In the genomic region with DNA sequence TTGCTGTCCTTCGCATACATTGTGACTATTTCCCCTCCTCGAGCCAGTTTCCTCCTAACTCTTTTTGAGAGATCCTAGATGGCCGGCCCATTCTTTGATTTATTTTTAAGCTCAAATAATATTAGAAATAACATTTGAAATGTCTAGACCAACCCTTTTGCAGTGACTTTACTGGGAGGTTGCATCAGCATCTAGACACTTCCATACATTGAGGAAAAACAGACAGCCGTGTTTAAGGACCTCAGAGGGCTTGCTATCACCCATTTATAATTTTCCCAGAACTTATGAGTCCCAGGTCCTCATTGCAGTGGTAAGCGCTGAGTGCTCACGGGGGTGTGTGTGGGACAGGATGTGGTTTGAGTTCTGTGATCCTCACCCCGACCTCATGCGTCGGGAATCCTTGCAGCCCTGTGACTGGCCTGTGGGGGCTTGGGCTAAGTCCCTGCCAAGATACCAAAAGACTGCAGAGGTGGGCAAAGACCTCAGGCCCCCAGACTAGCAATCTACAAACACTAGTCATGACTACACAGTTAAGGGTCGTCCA, we compare ENCODE assay signal across 20 cellular contexts. TPM values are rescaled to one million over a fixed set of nuclear protein-coding genes. Genes with fewer than 3 reads are reported as not detected.
A peak's percentile ranks its signal among the peaks of the same experiment; 100 is the strongest.
DNase-seq lines count a peak whose midpoint lies in the region; ATAC-seq, FAIRE-seq and TF ChIP-seq lines count a peak whose summit lies in the region.
"Had no signal": no experiment of that assay in that cellular context is flagged by ENCODE, and none has a peak within 500 bp of the region (broad histone marks: within the 10 kb centered on the region; RNA-seq: fewer than 3 reads in every experiment).

Gene GPX5, plus strand, starts transcription at position 386 of the 544 bp plus-strand sequence. Its CDS starts 133 bp downstream, at position 519.

- TF ChIP-seq POLR2A in H1 (IDR thresholded peaks at IDR 0.05; ENCODE audit: control extremely low read depth in 1 of 2, low read depth in 2 of 2, low read length in 2 of 2) = no peak

- H2BK120ac ChIP-seq in H1 (replicated peaks; ENCODE audit: low read depth, low read length) = no peak within 1 kb of the TSS

- intact Hi-C loops in activated naive CD4-positive, alpha-beta T cell treated with anti-CD3 and anti-CD28 coated beads for 36 hours (cut with micrococcal nuclease) = no loop called here
- intact Hi-C loops in MCF 10A (cut with micrococcal nuclease) = no loop called here

- POLR2A ChIA-PET in H1 (lab: Charles Lee; ENCODE audit: partially characterized antibody) = interaction anchor here (1.3 kb wide), 1 partner anchor 12 kb away, joined by 4 read pairs; no protein-coding TSS in a partner anchor
- POLR2A ChIA-PET in MCF 10A (lab: Yijun Ruan, JAX) = interaction anchor here (1.9 kb wide), 1 partner anchor 12 kb away, joined by 5 read pairs; no protein-coding TSS in a partner anchor

- no peak within 1 kb of the TSS for H3K4ac ChIP-seq in H1 (replicated peaks; ENCODE audit: insufficient read length, low read depth, low read length)

- CTCF ChIA-PET in activated naive CD4-positive, alpha-beta T cell treated with anti-CD3 and anti-CD28 coated beads for 36 hours (lab: Charles Lee) = no interaction called here
- CTCF ChIA-PET in H1 (lab: Charles Lee; ENCODE audit: partially characterized antibody) = interaction anchor here (0.6 to 1.2 kb wide), 2 partner anchors 20 to 159 kb away, joined by 3 read pairs; no protein-coding TSS in a partner anchor
- CTCF ChIA-PET in MCF 10A (lab: Yijun Ruan, JAX) = no interaction called here

- H3K4me3 ChIP-seq in H1 (ENCODE audit: extremely low read depth in 1 of 4, insufficient read depth in 2 of 4, low read depth in 3 of 4, low read length in 4 of 4) (no peak within 1 kb of the TSS), brain microvascular endothelial cell (ENCODE audit: low read depth, low read length) (no peak within 1 kb of the TSS)
- H3K4me3 ChIP-seq: breast epithelium, gastrocnemius medialis, thoracic aorta had no signal

- no peak within 1 kb of the TSS for H2BK15ac ChIP-seq in H1 (ENCODE audit: low read length)

- no peak within 1 kb of the TSS for H4K91ac ChIP-seq in H1 (replicated peaks; ENCODE audit: insufficient read length, low read length)

- H4K20me1 ChIP-seq in H1 (replicated peaks in 1 of 2; ENCODE audit: control insufficient read depth in 1 of 2, insufficient read depth in 2 of 2, low read length in 2 of 2) = no peaks in the 10 kb centered on the region

- H2AFZ ChIP-seq in H1 (ENCODE audit: low read length) = peak within 1 kb of the TSS; percentile 66; the same call in 1 of the 2 replicates
- H2AFZ ChIP-seq: parathyroid adenoma had no signal

- H3K4me2 ChIP-seq in H1 (ENCODE audit: insufficient read depth in 1 of 2, low read depth in 2 of 2, low read length in 2 of 2) = no peak within 1 kb of the TSS

- no peak within 1 kb of the TSS for H3K27ac ChIP-seq in H1 (ENCODE audit: low read depth, low read length)
- no peak within 1 kb of the TSS for H3K27ac ChIP-seq in brain microvascular endothelial cell
- H3K27ac ChIP-seq: breast epithelium, gastrocnemius medialis, parathyroid adenoma, thoracic aorta had no signal

- no peak within 1 kb of the TSS for H3K9ac ChIP-seq in H1 (replicated peaks in 1 of 4; ENCODE audit: extremely low read depth in 1 of 4, low read depth in 3 of 4, low read length in 3 of 4)
- H3K9ac ChIP-seq: parathyroid adenoma had no signal

- no peak within 1 kb of the TSS for H2BK12ac ChIP-seq in H1 (ENCODE audit: low read depth, low read length)

- H3K27ac Mint-ChIP-seq in activated naive CD4-positive, alpha-beta T cell treated with anti-CD3 and anti-CD28 coated beads for 36 hours = no peak within 1 kb of the TSS
- no peak within 1 kb of the TSS for H3K27ac Mint-ChIP-seq in MCF 10A (ENCODE audit: low read depth, unreplicated experiment)
- H3K27ac Mint-ChIP-seq: activated B cell treated with CpG ODN at 0.5 μM for 24 hours; activated T-helper 2 cell treated with anti-CD3 and anti-CD28 coated beads, Interferon-gamma antibody, Interleukin-2, Interleukin-4, amounts not matched to agents 10 μg/mL and 5 μg/mL and 100 μg/mL, durations not matched to agents 14 hours and 24 hours and 36 hours had no signal

- no peak within 1 kb of the TSS for H4K5ac ChIP-seq in H1 (ENCODE audit: insufficient read length, low read depth, low read length)

- H2AK5ac ChIP-seq in H1 (ENCODE audit: low read depth, low read length) = no peak within 1 kb of the TSS

- H3K56ac ChIP-seq in H1 (replicated peaks; ENCODE audit: insufficient read length, low read depth, low read length) = no peak within 1 kb of the TSS

- H3K23ac ChIP-seq in H1 (ENCODE audit: insufficient read length) = no peak within 1 kb of the TSS

- no peaks in the 10 kb centered on the region for H3K79me1 ChIP-seq in H1 (ENCODE audit: low read depth, low read length)

- H3K14ac ChIP-seq in H1 (ENCODE audit: insufficient read length) = no peak within 1 kb of the TSS

- H3K36me3 ChIP-seq in H1 (ENCODE audit: control insufficient read depth in 2 of 4, insufficient read depth in 4 of 4, low read length in 3 of 4) (no peaks in the 10 kb centered on the region), brain microvascular endothelial cell (replicated peaks) (no peaks in the 10 kb centered on the region)
- H3K36me3 ChIP-seq: breast epithelium, gastrocnemius medialis, thoracic aorta had no signal

- peaks cover 20% of the 10 kb centered on the region for H3K27me3 Mint-ChIP-seq in activated naive CD4-positive, alpha-beta T cell treated with anti-CD3 and anti-CD28 coated beads for 36 hours (ENCODE audit: low read depth)
- H3K27me3 Mint-ChIP-seq in MCF 10A (ENCODE audit: insufficient read depth, unreplicated experiment) = peaks cover 71% of the 10 kb centered on the region

- in situ Hi-C loops in brain microvascular endothelial cell (cut with HindIII; ENCODE audit: low pct_ligation_motif_present, low sequenced_read_pairs) = no loop called here

- TF ChIP-seq RAD21 in H1 (IDR thresholded peaks at IDR 0.05 in 1 of 2, conservative IDR thresholded peaks at IDR 0.05 in 1 of 2; ENCODE audit: low read depth in 2 of 2, low read length in 2 of 2) = no peak

- no peaks in the 10 kb centered on the region for H3K9me3 Mint-ChIP-seq in activated naive CD4-positive, alpha-beta T cell treated with anti-CD3 and anti-CD28 coated beads for 36 hours
- no peaks in the 10 kb centered on the region for H3K9me3 Mint-ChIP-seq in MCF 10A (ENCODE audit: unreplicated experiment)
- H3K9me3 Mint-ChIP-seq: activated B cell treated with CpG ODN at 0.5 μM for 24 hours; activated T-helper 2 cell treated with anti-CD3 and anti-CD28 coated beads, Interferon-gamma antibody, Interleukin-2, Interleukin-4, amounts not matched to agents 10 μg/mL and 5 μg/mL and 100 μg/mL, durations not matched to agents 14 hours and 24 hours and 36 hours had no signal

- H3K36me3 Mint-ChIP-seq in activated naive CD4-positive, alpha-beta T cell treated with anti-CD3 and anti-CD28 coated beads for 36 hours (ENCODE audit: low read depth) = no peaks in the 10 kb centered on the region
- H3K36me3 Mint-ChIP-seq in MCF 10A (ENCODE audit: insufficient read depth, unreplicated experiment) = no peaks in the 10 kb centered on the region

- 84% methylated on average over 10 of the region's 10 CpGs; no CpG with 5 or more reads in 1 of the 2 experiments for WGBS in H1 (ENCODE audit: extremely low coverage in 1 of 2, insufficient coverage in 1 of 2, insufficient read length in 1 of 2, insufficient replicate concordance in 2 of 2, low coverage in 1 of 2, low lambda C conversion rate in 2 of 2, missing lambda C conversion rate in 1 of 2), 2 experiments

- ATAC-seq in stimulated activated naive CD8-positive, alpha-beta T cell treated with anti-CD3 and anti-CD28 coated beads, Interleukin-15, Interleukin-2, amounts not matched to agents 100 U/mL and 50 U/mL, for 24 hours = peak; percentile 75
- ATAC-seq in HG02840 (IDR thresholded peaks at IDR 0.05; ENCODE audit: low FRiP score, unreplicated experiment) = no peak
- ATAC-seq: gastrocnemius medialis, SK-N-SH treated with all-trans-retinoic acid at 6 μM for 48 hours had no signal

- peaks cover 0 to 1% (median 0%) of the 10 kb centered on the region in 4 experiments; a peak in 1 of 7 replicates for H3K27me3 ChIP-seq in H1 (replicated peaks in 1 of 4; ENCODE audit: control insufficient read depth in 3 of 4, extremely low read depth in 1 of 4, insufficient read depth in 3 of 4, low read length in 3 of 4)
- H3K27me3 ChIP-seq in brain microvascular endothelial cell (replicated peaks) = peaks cover 4% of the 10 kb centered on the region
- H3K27me3 ChIP-seq: gastrocnemius medialis had no signal

- H2BK5ac ChIP-seq in H1 (ENCODE audit: low read depth, low read length) = no peak within 1 kb of the TSS

- no peaks in the 10 kb centered on the region for H3K79me2 ChIP-seq in H1 (ENCODE audit: control insufficient read depth in 1 of 2, insufficient read depth in 2 of 2, low read length in 2 of 2)
- H3K79me2 ChIP-seq: parathyroid adenoma had no signal

- H3K23me2 ChIP-seq in H1 (ENCODE audit: low read depth, low read length) = no peaks in the 10 kb centered on the region

- H3K4me1 ChIP-seq in H1 (replicated peaks in 1 of 4; ENCODE audit: control insufficient read depth in 3 of 4, insufficient read depth in 4 of 4, low read length in 3 of 4) = peaks cover 0 to under 1% (median 0%) of the 10 kb centered on the region in 4 experiments; a peak in 1 of 7 replicates
- H3K4me1 ChIP-seq: breast epithelium, gastrocnemius medialis, parathyroid adenoma had no signal

- H4K8ac ChIP-seq in H1 (ENCODE audit: extremely low read depth, insufficient read depth, low read length) = no peak within 1 kb of the TSS

- H3K4me3 Mint-ChIP-seq in activated naive CD4-positive, alpha-beta T cell treated with anti-CD3 and anti-CD28 coated beads for 36 hours = no peak within 1 kb of the TSS
- H3K4me3 Mint-ChIP-seq in MCF 10A (ENCODE audit: unreplicated experiment) = no peak within 1 kb of the TSS
- H3K4me3 Mint-ChIP-seq: activated B cell treated with CpG ODN at 0.5 μM for 24 hours had no signal

- no peak within 1 kb of the TSS for H2BK20ac ChIP-seq in H1 (ENCODE audit: low read length)

- H3K18ac ChIP-seq in H1 (ENCODE audit: extremely low read depth, low read length) = no peak within 1 kb of the TSS

- DNase-seq in activated naive CD4-positive, alpha-beta T cell treated with anti-CD3 and anti-CD28 coated beads for 36 hours = peak; percentile 59
- no peak for DNase-seq in activated naive CD4-positive, alpha-beta T cell treated with Interleukin-2 at 50 U/mL for 16 hours
- DNase-seq in OCI-M1 (lab: John Stamatoyannopoulos, UW) = peak; percentile 68
- DNase-seq in H1 (ENCODE audit: low read depth in 1 of 2, low spot score in 2 of 2) = no peak
- peak; percentile 18 for DNase-seq in stimulated activated naive CD8-positive, alpha-beta T cell treated with anti-CD3 and anti-CD28 coated beads, Interleukin-15, Interleukin-2, amounts not matched to agents 100 U/mL and 50 U/mL, for 24 hours
- no peak for DNase-seq in brain microvascular endothelial cell
- no peak for DNase-seq in MCF 10A (ENCODE audit: unreplicated experiment)
- DNase-seq: activated B cell treated with CpG ODN at 0.5 μM for 24 hours; DMS 273 treated with DMSO at 0.1 percent for 48 hours; effector memory CD4-positive, alpha-beta T cell; gastrocnemius medialis; NCI-H345 had no signal

- FAIRE-seq in H1 (lab: Jason Lieb, UNC) = no peak
- FAIRE-seq: islet of Langerhans had no signal

- TF ChIP-seq EP300 in H1 (IDR thresholded peaks at IDR 0.05; ENCODE audit: borderline replicate concordance in 1 of 2, low read depth in 2 of 2, low read length in 2 of 2) = no peak

- H3K9me3 ChIP-seq in H1 (ENCODE audit: insufficient read depth in 2 of 2, low read depth in 1 of 2, low read length in 1 of 2) = no peaks in the 10 kb centered on the region
- H3K9me3 ChIP-seq: breast epithelium, gastrocnemius medialis, thoracic aorta had no signal

- BruUV-seq in MCF 10A (replicated peaks; lab: Mats Ljungman, UMichigan) = no TSS peak

- TF ChIP-seq CTCF in H1 (IDR thresholded peaks at IDR 0.05; ENCODE audit: control extremely low read depth in 1 of 3, insufficient read depth in 1 of 3, low read depth in 1 of 3, low read length in 3 of 3) (no peak), brain microvascular endothelial cell (IDR thresholded peaks at IDR 0.05; ENCODE audit: low read depth, low read length, missing control alignments) (no peak), MCF 10A (IDR thresholded peaks at IDR 0.05; ENCODE audit: unreplicated experiment) (no peak)

- peaks cover 30% of the 10 kb centered on the region for H3K4me1 Mint-ChIP-seq in activated naive CD4-positive, alpha-beta T cell treated with anti-CD3 and anti-CD28 coated beads for 36 hours (ENCODE audit: low read depth)
- H3K4me1 Mint-ChIP-seq in MCF 10A (ENCODE audit: insufficient read depth, unreplicated experiment) = no peaks in the 10 kb centered on the region
- H3K4me1 Mint-ChIP-seq: activated B cell treated with CpG ODN at 0.5 μM for 24 hours had no signal

RNA-seq across cellular contexts. Expression of gene GPX5, which starts in this region (rescaled TPM):
- not detected for total RNA-seq in activated naive CD4-positive, alpha-beta T cell treated with anti-CD3 and anti-CD28 coated beads for 36 hours
- not detected in 2 replicates for total RNA-seq in H1 (2021; fragmentation: NEBNext Ultra II Directional; extraction: Animal tissue kit (Norgen Biotek cat#: 25700))
- 0.08 TPM in 1 of 2 replicates, not detected in the other for polyA plus RNA-seq in H1 (2011; rRNA removed)
- polyA plus RNA-seq in H1 (2011; cell fraction: cytosol; rRNA removed) = not detected
- polyA plus RNA-seq in H1 (2011; cell fraction: nucleus; rRNA removed) = 0.07 TPM
- not detected in 4 replicates for polyA plus RNA-seq in H1 (2012, experiment 1 of 2)
- not detected for polyA plus RNA-seq in H1 (2012, experiment 2 of 2)
- 0.02 TPM for polyA plus RNA-seq in H1 (2013, experiment 1 of 2)
- 0.04 TPM for polyA plus RNA-seq in H1 (2013, experiment 2 of 2)
- polyA minus RNA-seq in H1 (2011; rRNA and poly(A)+ RNA removed) = not detected in 2 replicates
- polyA minus RNA-seq in H1 (2011; cell fraction: cytosol; rRNA and poly(A)+ RNA removed) = not detected
- polyA minus RNA-seq in H1 (2011; cell fraction: nucleus; rRNA and poly(A)+ RNA removed) = not detected
- total RNA-seq in MCF 10A (2022) = not detected in 2 replicates
- total RNA-seq: activated B cell treated with CpG ODN at 0.5 μM for 24 hours; activated T-helper 2 cell treated with anti-CD3 and anti-CD28 coated beads, Interferon-gamma antibody, Interleukin-2, Interleukin-4, amounts not matched to agents 10 μg/mL and 5 μg/mL and 100 μg/mL, durations not matched to agents 14 hours and 24 hours and 36 hours; breast epithelium; gastrocnemius medialis; mononuclear cell; thoracic aorta had no signal

Comparison
In these comparisons a context has a peak if more than half of its experiments do, and no peak if none do; other contexts are left out.
1. Peak in DNase-seq in activated naive CD4-positive, alpha-beta T cell treated with anti-CD3 and anti-CD28 coated beads for 36 hours; RNA of the gene not detected or under 1 TPM.
2. DNase-seq: peak in OCI-M1 (single experiment) and stimulated activated naive CD8-positive, alpha-beta T cell treated with anti-CD3 and anti-CD28 coated beads, Interleukin-15, Interleukin-2, amounts not matched to agents 100 U/mL and 50 U/mL, for 24 hours (single experiment); none in activated naive CD4-positive, alpha-beta T cell treated with Interleukin-2 at 50 U/mL for 16 hours (single experiment), H1 (0 of 2), brain microvascular endothelial cell (single experiment) and MCF 10A (single experiment).